Comparison of ENCODE assay signal across 24 cellular contexts in genomic region chr2:238569415-238570195, GRCh38.
DNase-seq lines count a peak whose midpoint lies in the region; ATAC-seq and TF ChIP-seq lines count a peak whose summit lies in the region.
"Had no signal": no experiment of that assay in that cellular context is flagged by ENCODE, and none has a peak within 500 bp of the region (broad histone marks: within the 10 kb centered on the region; RNA-seq: fewer than 3 reads in every experiment).

No MANE protein-coding gene starts in this region.

- no peak overlapping the region for H3K9ac ChIP-seq in neuronal stem cell (ENCODE audit: low read depth, low read length, poor library complexity)
- H3K9ac ChIP-seq: GM23248 had no signal

- intact Hi-C loops in Right ventricle myocardium superior (cut with DNase I) (no loop called here), left ventricle myocardium inferior (cut with micrococcal nuclease) (no loop called here), heart right ventricle (cut with DNase I) (loop anchor here in 1 of 10 donors (10.0 kb wide), 1 partner anchor 125 kb away; no protein-coding TSS in a partner anchor)

- H3K36me3 ChIP-seq in left ventricle myocardium inferior (no peaks in the 10 kb centered on the region), heart right ventricle (no peaks in the 10 kb centered on the region), neuronal stem cell (replicated peaks in 1 of 2; ENCODE audit: control insufficient read depth in 2 of 2, insufficient read depth in 2 of 2, low read length in 2 of 2) (no peaks in the 10 kb centered on the region)
- H3K36me3 ChIP-seq: tibial nerve had no signal

- TF ChIP-seq CTCF in left ventricle myocardium inferior (IDR thresholded peaks at IDR 0.05; ENCODE audit: borderline replicate concordance) (no peak), heart right ventricle (IDR thresholded peaks at IDR 0.05) (no peak)

- no peak overlapping the region for H4K8ac ChIP-seq in neuronal stem cell (ENCODE audit: low read depth, low read length)

- peak overlapping the region; percentile 71 for H2AK5ac ChIP-seq in neuronal stem cell (ENCODE audit: low read depth, low read length)

- H3K4me3 ChIP-seq in left ventricle myocardium inferior (no peak overlapping the region), heart right ventricle (no peak overlapping the region), neuronal stem cell (ENCODE audit: low read length in 2 of 2) (no peak overlapping the region)
- H3K4me3 ChIP-seq: body of pancreas, GM23248, tibial nerve had no signal

- H3K9me3 ChIP-seq in left ventricle myocardium inferior (replicated peaks) = no peaks in the 10 kb centered on the region
- no peaks in the 10 kb centered on the region for H3K9me3 ChIP-seq in heart right ventricle
- peaks cover 0 to 2% of the 10 kb centered on the region in 2 donors for H3K9me3 ChIP-seq in neuronal stem cell (replicated peaks in 1 of 2; ENCODE audit: control insufficient read depth in 2 of 2, insufficient read depth in 1 of 2, low read depth in 1 of 2, low read length in 2 of 2)
- H3K9me3 ChIP-seq: body of pancreas, tibial nerve had no signal

- H3K14ac ChIP-seq in neuronal stem cell (ENCODE audit: low read length) = no peak overlapping the region

- H2BK15ac ChIP-seq in neuronal stem cell (ENCODE audit: low read length) = no peak overlapping the region

- no peak overlapping the region for H2BK12ac ChIP-seq in neuronal stem cell (ENCODE audit: low read length)

- WGBS in heart right ventricle, 2 donors = 74 to 79% methylated on average over 26 of the region's 26 CpGs
- no CpG with 5 or more reads among the region's 26 CpGs for WGBS in neuronal stem cell (ENCODE audit: extremely low coverage in 2 of 2, insufficient read length in 2 of 2, insufficient replicate concordance in 1 of 2), 2 donors

- no peak overlapping the region for H3K23ac ChIP-seq in neuronal stem cell (ENCODE audit: low read depth, low read length, poor library complexity)

- H3K27ac ChIP-seq in left ventricle myocardium inferior (replicated peaks) (no peak overlapping the region), heart right ventricle (peak overlapping the region in 1 of 10 donors; percentile 39), neuronal stem cell (replicated peaks; ENCODE audit: low read length) (no peak overlapping the region)
- H3K27ac ChIP-seq: body of pancreas, GM23248, tibial nerve had no signal

- no peak overlapping the region for H3K4ac ChIP-seq in neuronal stem cell (ENCODE audit: low read length)

- H4K91ac ChIP-seq in neuronal stem cell (ENCODE audit: low read depth, low read length, poor library complexity) = no peak overlapping the region

- H2BK5ac ChIP-seq in neuronal stem cell (ENCODE audit: low read length) = no peak overlapping the region

- peak overlapping the region; percentile 17 for H2AFZ ChIP-seq in neuronal stem cell (ENCODE audit: low read length)
- H2AFZ ChIP-seq: GM23248 had no signal

- H3K27me3 ChIP-seq in left ventricle myocardium inferior (ENCODE audit: low read depth) (peaks cover 31% of the 10 kb centered on the region), heart right ventricle (peaks cover 0 to 12% (median 0%) of the 10 kb centered on the region in 7 donors), neuronal stem cell (ENCODE audit: control insufficient read depth in 3 of 3, insufficient read depth in 3 of 3, low read depth in 1 of 3, low read length in 3 of 3) (peaks cover 0 to 5% (median 0%) of the 10 kb centered on the region in 3 experiments)
- H3K27me3 ChIP-seq: body of pancreas had no signal

- peak overlapping the region; percentile 29 for H3K18ac ChIP-seq in neuronal stem cell (ENCODE audit: low read length)

- no peaks in the 10 kb centered on the region for H3K79me1 ChIP-seq in neuronal stem cell (ENCODE audit: low read depth, low read length)

- no peak overlapping the region for H3K4me2 ChIP-seq in neuronal stem cell (ENCODE audit: insufficient read depth, low read length, poor library complexity, severe bottlenecking)

- H2BK120ac ChIP-seq in neuronal stem cell (ENCODE audit: low read depth, low read length) = no peak overlapping the region

- no peaks in the 10 kb centered on the region for H3K4me1 ChIP-seq in left ventricle myocardium inferior
- peaks cover 0 to 3% (median 0%) of the 10 kb centered on the region in 9 donors for H3K4me1 ChIP-seq in heart right ventricle
- H3K4me1 ChIP-seq in neuronal stem cell (ENCODE audit: control insufficient read depth in 2 of 2, insufficient read depth in 1 of 2, low read depth in 1 of 2, low read length in 2 of 2) = peaks cover 0 to 2% of the 10 kb centered on the region in 2 donors
- H3K4me1 ChIP-seq: body of pancreas had no signal

- peak; percentile 91 for ATAC-seq in Right ventricle myocardium superior (ENCODE audit: poor library complexity)
- peak in 7 of 8 donors; percentile 14 to 93 (median 53) for ATAC-seq in heart right ventricle
- ATAC-seq in HG02840 (IDR thresholded peaks at IDR 0.05; ENCODE audit: low FRiP score, unreplicated experiment) = no peak
- ATAC-seq: body of pancreas; stimulated activated naive B cell treated with anti-CD40 and anti-IgM and Interleukin-4, amounts not matched to agents 10 μg/mL and 1 μg/mL and 100 μg/mL, for 72 hours had no signal

- DNase-seq in Right ventricle myocardium superior (peak; percentile 76), left ventricle myocardium inferior (no peak), heart right ventricle (peak in 1 of 2 donors; percentile 51), neuronal stem cell (ENCODE audit: low spot score) (no peak), NCI-H146 (lab: John Stamatoyannopoulos, UW) (no peak), T-helper 9 cell (no peak), DMS153 treated with DMSO at 0.1 percent for 48 hours (lab: John Stamatoyannopoulos, UW; ENCODE audit: unreplicated experiment) (no peak)
- DNase-seq: activated CD4-positive, alpha-beta T cell treated with anti-CD3 and anti-CD28 coated beads, Interleukin-2, amount 50 U/mL, for 48 hours; activated CD4-positive, CD25-positive, alpha-beta regulatory T cell; activated effector memory CD4-positive, alpha-beta T cell treated with Interleukin-2 at 50 U/mL for 16 hours; effector CD8-positive, alpha-beta T cell; erythroblast; GM23248; Karpas-422; midbrain; NCI-H1048; NCI-H2081; RPMI8226; stimulated activated CD4-positive, alpha-beta T cell treated with anti-CD3 and anti-CD28 coated beads, Interleukin-1b, Interleukin-23, amount 100 ng/mL, for 48 hours; stimulated activated naive B cell treated with anti-CD40 and anti-IgM and Interleukin-4, amounts not matched to agents 10 μg/mL and 1 μg/mL and 100 μg/mL, for 72 hours; T1000 had no signal
